7 cellular contexts compared by ENCODE assay signal in the genomic region with DNA sequence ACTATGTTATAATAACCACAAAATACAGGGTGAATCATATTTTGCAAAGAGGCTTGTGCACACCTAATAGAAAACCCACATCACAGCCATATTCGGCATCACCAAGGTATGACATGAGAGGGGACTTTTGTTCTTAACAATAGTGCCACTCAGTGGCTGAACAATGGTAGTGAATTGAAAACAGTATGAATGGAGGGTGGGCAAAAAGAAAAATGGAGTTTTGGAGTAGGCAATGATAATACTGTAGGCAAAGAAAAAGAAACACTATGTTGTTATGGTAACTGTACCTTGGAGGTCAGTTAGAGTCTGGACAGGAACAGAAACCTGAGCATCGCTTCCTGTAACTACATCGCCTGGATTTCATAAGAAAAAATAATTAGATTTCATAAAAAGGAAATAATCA.
A peak's percentile ranks its signal among the peaks of the same experiment; 100 is the strongest.
DNase-seq lines count a peak whose midpoint lies in the region; ATAC-seq and TF ChIP-seq lines count a peak whose summit lies in the region.

No MANE protein-coding gene starts in this region.

- H3K27me3 Mint-ChIP-seq in activated naive CD4-positive, alpha-beta T cell treated with anti-CD3 and anti-CD28 coated beads for 36 hours (ENCODE audit: low read depth) = no peaks in the 10 kb centered on the region

- H3K4me1 Mint-ChIP-seq in activated naive CD4-positive, alpha-beta T cell treated with anti-CD3 and anti-CD28 coated beads for 36 hours (ENCODE audit: low read depth) = peaks cover 20% of the 10 kb centered on the region

- no peaks in the 10 kb centered on the region for H3K36me3 ChIP-seq in psoas muscle (ENCODE audit: insufficient read depth in 1 of 2, low read depth in 1 of 2)

- ATAC-seq in GM19467 (IDR thresholded peaks at IDR 0.05; ENCODE audit: unreplicated experiment) (peak; percentile 77), HG03469 (IDR thresholded peaks at IDR 0.05; ENCODE audit: unreplicated experiment) (peak; percentile 92), psoas muscle (peak; percentile 89 to 96 (median 94))

- CTCF ChIA-PET in activated naive CD4-positive, alpha-beta T cell treated with anti-CD3 and anti-CD28 coated beads for 36 hours (lab: Charles Lee) = interaction anchor here (0.6 to 3.3 kb wide), 7 partner anchors 9 to 637 kb away, joined by 3 to 10 read pairs (median 7); no protein-coding TSS in a partner anchor

- DNase-seq in EL = peak; percentile 57
- peak; percentile 66 for DNase-seq in NOMO-1 treated with DMSO at 0.1 percent for 48 hours (lab: John Stamatoyannopoulos, UW; ENCODE audit: unreplicated experiment)
- DNase-seq in activated naive CD4-positive, alpha-beta T cell treated with anti-CD3 and anti-CD28 coated beads for 36 hours = peak; percentile 51
- peak; percentile 48 for DNase-seq in glomerular endothelial cell (ENCODE audit: extremely low read depth, low read depth, low spot score)
- DNase-seq in psoas muscle = no peak

- H3K36me3 Mint-ChIP-seq in activated naive CD4-positive, alpha-beta T cell treated with anti-CD3 and anti-CD28 coated beads for 36 hours (ENCODE audit: low read depth) = no peaks in the 10 kb centered on the region

- H3K4me1 ChIP-seq in psoas muscle = peaks cover 33% of the 10 kb centered on the region

- peak; percentile 82 for TF ChIP-seq CTCF in psoas muscle (IDR thresholded peaks at IDR 0.05)

- WGBS in psoas muscle, 3 donors = 41 to 59% (median 53%) methylated on average over 3 of the region's 3 CpGs

- intact Hi-C loops in activated naive CD4-positive, alpha-beta T cell treated with anti-CD3 and anti-CD28 coated beads for 36 hours (cut with micrococcal nuclease) = loop anchor here (1.0 to 5.0 kb wide), 10 partner anchors 83 to 943 kb away; a partner anchor contains a TSS
- intact Hi-C loops in psoas muscle (cut with DNase I) = loop anchor here (5.0 to 10.0 kb wide), 2 partner anchors 189 to 631 kb away; no protein-coding TSS in a partner anchor

- no peaks in the 10 kb centered on the region for H3K27me3 ChIP-seq in psoas muscle (ENCODE audit: insufficient read depth in 3 of 3, low read length in 2 of 3)

- H3K27ac Mint-ChIP-seq in activated naive CD4-positive, alpha-beta T cell treated with anti-CD3 and anti-CD28 coated beads for 36 hours = no peak overlapping the region

- no peaks in the 10 kb centered on the region for H3K9me3 Mint-ChIP-seq in activated naive CD4-positive, alpha-beta T cell treated with anti-CD3 and anti-CD28 coated beads for 36 hours

- no peak overlapping the region for H3K4me3 ChIP-seq in psoas muscle

- H3K9me3 ChIP-seq in psoas muscle = no peaks in the 10 kb centered on the region

- H3K4me3 Mint-ChIP-seq in activated naive CD4-positive, alpha-beta T cell treated with anti-CD3 and anti-CD28 coated beads for 36 hours = no peak overlapping the region

- H3K27ac ChIP-seq in psoas muscle = peak overlapping the region; percentile 66

Comparison
In these comparisons a context has a peak if more than half of its experiments do, and no peak if none do; other contexts are left out.
1. DNase-seq: peak in EL (single experiment), NOMO-1 treated with DMSO at 0.1 percent for 48 hours (single experiment), activated naive CD4-positive, alpha-beta T cell treated with anti-CD3 and anti-CD28 coated beads for 36 hours (single experiment) and glomerular endothelial cell (single experiment); none in psoas muscle (0 of 2).
2. Peak in every context shown above with its lines, with median percentiles within 50 percentile points of each other: ATAC-seq.